8 cellular contexts compared by ENCODE assay signal in the genomic region with DNA sequence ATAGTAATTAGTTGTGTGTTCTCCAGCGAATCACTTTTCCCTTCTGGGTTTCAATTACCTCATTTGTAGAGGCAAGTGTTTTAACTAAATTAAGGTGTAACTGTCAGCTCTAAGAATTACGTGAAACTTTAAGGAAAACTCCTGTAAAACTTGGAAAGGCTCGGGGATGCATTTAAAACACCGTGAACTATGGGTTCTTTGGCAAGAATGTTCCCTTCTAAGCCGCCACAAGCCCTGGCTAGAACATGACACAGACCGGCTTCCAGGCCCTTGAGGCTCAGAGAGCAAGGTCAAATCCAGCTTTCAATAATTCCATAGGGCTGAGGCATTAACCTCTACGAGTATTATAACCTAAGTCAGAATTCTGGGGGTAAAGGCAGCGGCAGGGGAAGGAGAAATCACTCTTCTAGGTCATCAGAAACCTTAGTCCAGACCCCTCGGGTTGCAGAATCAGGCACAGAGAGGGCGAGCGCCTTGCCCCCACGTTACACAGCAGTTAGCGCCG. TPM values are rescaled to one million over a fixed set of nuclear protein-coding genes. Genes with fewer than 3 reads are reported as not detected.
A peak's percentile ranks its signal among the peaks of the same experiment; 100 is the strongest.
DNase-seq lines count a peak whose midpoint lies in the region; ATAC-seq and TF ChIP-seq lines count a peak whose summit lies in the region.

No MANE protein-coding gene starts in this region.

- H3K9ac ChIP-seq in endocrine pancreas (ENCODE audit: control insufficient read depth, insufficient read depth, low read length), result peak overlapping the region; percentile 73

- peak; percentile 2 for DNase-seq in NCI-H1694 treated with DMSO at 0.1 percent for 48 hours (lab: John Stamatoyannopoulos, UW)
- DNase-seq in NCI-H1694 (lab: John Stamatoyannopoulos, UW), result no peak
- no peak for DNase-seq in Panc1 (ENCODE audit: low read depth, low spot score)
- no peak for DNase-seq in mesothelial cell of epicardium (ENCODE audit: low spot score in 2 of 2, unreplicated experiment in 2 of 2)
- DNase-seq in NCI-H187 treated with DMSO at 0.1 percent for 48 hours (lab: John Stamatoyannopoulos, UW), result no peak
- no peak for DNase-seq in NK-92 (lab: John Stamatoyannopoulos, UW; ENCODE audit: unreplicated experiment)

- in situ Hi-C loops in Panc1 (cut with HindIII; ENCODE audit: low pct_unique_long_range_greater_than_20kb, low sequenced_read_pairs), result no loop called here

- ATAC-seq in HG02623 (IDR thresholded peaks at IDR 0.05; ENCODE audit: unreplicated experiment) (peak; percentile 5), Panc1 (peak; percentile 74)

- CTCF ChIA-PET in Panc1 (lab: Charles Lee), result interaction anchor here (0.5 kb wide), 1 partner anchor 73 kb away, joined by 4 read pairs; no protein-coding TSS in a partner anchor

- no TSS peak for BruUV-seq in Panc1 (replicated peaks; lab: Mats Ljungman, UMichigan)

- H3K36me3 Mint-ChIP-seq in mesothelial cell of epicardium, result no peaks in the 10 kb centered on the region

- peak overlapping the region; percentile 95 for H3K27ac ChIP-seq in Panc1 (ENCODE audit: low read length)

- H3K36me3 ChIP-seq in Panc1 (ENCODE audit: control insufficient read depth, insufficient read depth, low read length) (peaks cover 2% of the 10 kb centered on the region; the same call in 1 of the 2 replicates), endocrine pancreas (ENCODE audit: control insufficient read depth, insufficient read depth, low read length) (no peaks in the 10 kb centered on the region)

- peaks cover 30% of the 10 kb centered on the region for H3K4me1 Mint-ChIP-seq in mesothelial cell of epicardium

- peaks cover 2% of the 10 kb centered on the region for H3K27me3 Mint-ChIP-seq in mesothelial cell of epicardium (ENCODE audit: low read depth)

- H3K4me3 ChIP-seq in Panc1 (ENCODE audit: low read depth in 2 of 2, low read length in 2 of 2) (peak overlapping the region; percentile 69 to 82), endocrine pancreas (ENCODE audit: control insufficient read depth, insufficient read depth, low read length) (peak overlapping the region; percentile 73)

- peak overlapping the region; percentile 88 for H3K4me3 Mint-ChIP-seq in mesothelial cell of epicardium

- H3K4me1 ChIP-seq in Panc1 (ENCODE audit: control insufficient read depth, insufficient read depth, low read length) (peaks cover 11% of the 10 kb centered on the region; the same call in 1 of the 2 replicates), endocrine pancreas (ENCODE audit: control insufficient read depth, insufficient read depth, low read length) (peaks cover 3% of the 10 kb centered on the region)

- intact Hi-C loops in Panc1 (cut with micrococcal nuclease; ENCODE audit: unreplicated experiment), result no loop called here

- peak overlapping the region; percentile 70 for H3K27ac Mint-ChIP-seq in mesothelial cell of epicardium

- H3K27me3 ChIP-seq in Panc1 (ENCODE audit: control insufficient read depth, insufficient read depth, low read length), result no peaks in the 10 kb centered on the region
- no peaks in the 10 kb centered on the region for H3K27me3 ChIP-seq in endocrine pancreas (ENCODE audit: control insufficient read depth, insufficient read depth, low read length)

- TF ChIP-seq CTCF in Panc1 (IDR thresholded peaks at IDR 0.05), result no peak
- no peak for TF ChIP-seq CTCF in mesothelial cell of epicardium (IDR thresholded peaks at IDR 0.05; ENCODE audit: unreplicated experiment)

- H3K9me3 Mint-ChIP-seq in mesothelial cell of epicardium, result no peaks in the 10 kb centered on the region

- POLR2A ChIA-PET in Panc1 (lab: Charles Lee), result no interaction called here

- H3K9me3 ChIP-seq in Panc1 (ENCODE audit: control insufficient read depth, insufficient read depth, low read depth, low read length) (no peaks in the 10 kb centered on the region), endocrine pancreas (ENCODE audit: control insufficient read depth, low read length) (no peaks in the 10 kb centered on the region)

RNA-seq across cellular contexts. Expression of a gene that starts 0.7 kb away (rescaled TPM):
- total RNA-seq in Panc1 (2021; ENCODE audit: unreplicated experiment) (11.2 TPM), mesothelial cell of epicardium (19.5 to 20.8 TPM (median 20.0 TPM) in 3 replicates)
- 5.7 TPM for polyA plus RNA-seq in Panc1 (2012; ENCODE audit: insufficient read length)
